ENCODE assay signal across 20 cellular contexts in genomic region chr12:13609874-13610273, GRCh38.
DNase-seq lines count a peak whose midpoint lies in the region; ATAC-seq, FAIRE-seq and TF ChIP-seq lines count a peak whose summit lies in the region.
"Had no signal": no experiment of that assay in that cellular context is flagged by ENCODE, and none has a peak within 500 bp of the region (broad histone marks: within the 10 kb centered on the region; RNA-seq: fewer than 3 reads in every experiment).

No MANE protein-coding gene starts in this region.

- intact Hi-C loops in sciatic nerve (cut with DNase I): no loop called here

- ATAC-seq in sciatic nerve: peak; percentile 82
- ATAC-seq: A549, PC-3, T-cell had no signal

- no peak overlapping the region for H3K4me3 ChIP-seq in LNCaP clone FGC (ENCODE audit: low read depth, low read length)
- H3K4me3 ChIP-seq: A549 had no signal

- TF ChIP-seq CTCF in LNCaP clone FGC (IDR thresholded peaks at IDR 0.05; ENCODE audit: control insufficient read depth, extremely low read depth, insufficient read depth): no peak

- DNase-seq in NCI-H345 (lab: John Stamatoyannopoulos, UW): peak; percentile 16
- no peak for DNase-seq in NCI-H345 treated with DMSO at 0.1 percent for 48 hours (lab: John Stamatoyannopoulos, UW; ENCODE audit: unreplicated experiment)
- peak; percentile 3 for DNase-seq in LNCaP clone FGC (ENCODE audit: low read depth)
- peak; percentile 47 for DNase-seq in SHP77 treated with DMSO at 0.1 percent for 48 hours (lab: John Stamatoyannopoulos, UW)
- DNase-seq in sciatic nerve (ENCODE audit: low spot score): no peak
- no peak for DNase-seq in H54 (ENCODE audit: insufficient read length, low spot score)
- no peak for DNase-seq in activated naive CD4-positive, alpha-beta T cell treated with anti-CD3 and anti-CD28 coated beads, Interleukin-2, amount 50 U/mL, for 16 hours
- no peak for DNase-seq in H4 (ENCODE audit: low spot score)
- DNase-seq: COR-L47, DND-41, GDM1, HCEC 1CT, KBM-7, NCI-H1105 treated with DMSO at 0.1 percent for 48 hours, NCI-H2029 treated with DMSO at 0.1 percent for 48 hours, NCI-H446, PC-3, T-cell had no signal

- no peak for TF ChIP-seq POLR2A in H54 (IDR thresholded peaks at IDR 0.05; ENCODE audit: low read depth, low read length)

- FAIRE-seq in H54 (lab: Jason Lieb, UNC): no peak
- FAIRE-seq: A549, GM12892 had no signal

Comparison
In these comparisons a context has a peak if more than half of its experiments do, and no peak if none do; other contexts are left out.
1. DNase-seq: peak in NCI-H345 (single experiment), LNCaP clone FGC (single experiment) and SHP77 treated with DMSO at 0.1 percent for 48 hours (single experiment); none in NCI-H345 treated with DMSO at 0.1 percent for 48 hours (single experiment), sciatic nerve (single experiment), H54 (single experiment), activated naive CD4-positive, alpha-beta T cell treated with anti-CD3 and anti-CD28 coated beads, Interleukin-2, amount 50 U/mL, for 16 hours (single experiment) and H4 (single experiment).